Comparison of ENCODE assay signal across 15 cellular contexts in genomic region chr9:89445801-89446228, GRCh38. TPM values are rescaled to one million over a fixed set of nuclear protein-coding genes. Genes with fewer than 3 reads are reported as not detected.
DNase-seq lines count a peak whose midpoint lies in the region; ATAC-seq and TF ChIP-seq lines count a peak whose summit lies in the region.
"Had no signal": no experiment of that assay in that cellular context is flagged by ENCODE, and none has a peak within 500 bp of the region (broad histone marks: within the 10 kb centered on the region; RNA-seq: fewer than 3 reads in every experiment).

No MANE protein-coding gene starts in this region.

- H3K4me3 Mint-ChIP-seq in activated naive CD8-positive, alpha-beta T cell, result peak overlapping the region; percentile 85

- H3K27ac ChIP-seq in layer of hippocampus (ENCODE audit: low read depth, low read length) (peak overlapping the region; percentile 76), WERI-Rb-1 (no peak overlapping the region)
- H3K27ac ChIP-seq: foreskin keratinocyte, SJSA1 had no signal

- DNase-seq in Right ventricle myocardium inferior (ENCODE audit: missing footprints), result peak; percentile 30
- DNase-seq in cardiac septum (ENCODE audit: low spot score), result no peak
- no peak for DNase-seq in omental fat pad (ENCODE audit: low spot score)
- no peak for DNase-seq in WERI-Rb-1
- DNase-seq in GF-D8 (lab: John Stamatoyannopoulos, UW), result no peak
- DNase-seq: foreskin keratinocyte, Kasumi-1, NCI-H1436, NCI-H446 treated with DMSO at 0.1 percent for 48 hours, stomach had no signal

- H3K4me1 Mint-ChIP-seq in activated naive CD8-positive, alpha-beta T cell (ENCODE audit: low read depth), result peaks cover 93% of the 10 kb centered on the region

- H3K27me3 Mint-ChIP-seq in activated naive CD8-positive, alpha-beta T cell, result no peaks in the 10 kb centered on the region

- H3K27ac Mint-ChIP-seq in activated naive CD8-positive, alpha-beta T cell, result peak overlapping the region; percentile 99

- peaks cover 25% of the 10 kb centered on the region for H3K36me3 Mint-ChIP-seq in activated naive CD8-positive, alpha-beta T cell
- H3K36me3 Mint-ChIP-seq: brain had no signal

- no peaks in the 10 kb centered on the region for H3K9me3 ChIP-seq in WERI-Rb-1 (ENCODE audit: severe bottlenecking)
- H3K9me3 ChIP-seq: SJSA1, stomach had no signal

- ATAC-seq in Right ventricle myocardium inferior (peak; percentile 71), omental fat pad (ENCODE audit: low FRiP score) (no peak), GM19023 (IDR thresholded peaks at IDR 0.05; ENCODE audit: unreplicated experiment) (no peak)
- ATAC-seq: foreskin keratinocyte had no signal

- TF ChIP-seq CTCF in omental fat pad (IDR thresholded peaks at IDR 0.05) (no peak), WERI-Rb-1 (IDR thresholded peaks at IDR 0.05; ENCODE audit: low read depth, low read length) (no peak)

- H3K4me3 ChIP-seq in WERI-Rb-1 (ENCODE audit: low read depth, low read length), result no peak overlapping the region
- H3K4me3 ChIP-seq: SJSA1, stomach had no signal

- H3K27me3 ChIP-seq in layer of hippocampus (ENCODE audit: control insufficient read depth, insufficient read depth, low read length) (no peaks in the 10 kb centered on the region), WERI-Rb-1 (ENCODE audit: insufficient read depth, low read depth, severe bottlenecking) (no peaks in the 10 kb centered on the region)
- H3K27me3 ChIP-seq: foreskin keratinocyte, SJSA1, stomach had no signal

- no peaks in the 10 kb centered on the region for H3K9me3 Mint-ChIP-seq in activated naive CD8-positive, alpha-beta T cell (ENCODE audit: low read depth)

- no peaks in the 10 kb centered on the region for H3K36me3 ChIP-seq in WERI-Rb-1
- H3K36me3 ChIP-seq: SJSA1 had no signal

- intact Hi-C loops in Right ventricle myocardium inferior (cut with DNase I) (no loop called here), cardiac septum (cut with DNase I) (no loop called here)

RNA-seq across cellular contexts. Expression of gene SEMA4D, which starts 52.1 kb away (rescaled TPM):
- 24.1 TPM for total RNA-seq in Right ventricle myocardium inferior
- total RNA-seq in cardiac septum, result 21.4 TPM
- 10 to 100 TPM; 14.2 to 49.5 (median 18.3) TPM for total RNA-seq in omental fat pad
